16 cellular contexts compared by ENCODE assay signal in the genomic region with DNA sequence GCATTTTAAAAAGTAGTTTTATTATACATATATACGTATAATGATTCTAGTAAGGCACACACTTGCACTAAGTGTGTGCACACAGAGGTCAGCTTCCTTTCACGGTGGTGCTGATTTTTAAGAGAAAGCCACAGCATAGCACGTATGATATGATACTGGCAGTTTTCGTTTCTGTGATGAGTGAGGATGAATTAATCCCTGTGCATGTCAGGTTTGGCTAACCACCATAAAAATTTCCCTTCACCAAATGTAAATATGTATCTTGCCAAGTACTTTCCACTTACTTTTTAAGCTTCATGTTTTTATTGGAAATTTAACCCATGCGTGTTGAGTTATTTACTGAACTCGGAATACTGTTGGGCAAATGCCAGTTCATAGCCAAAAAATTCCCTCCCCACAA.
"Had no signal": no experiment of that assay in that cellular context is flagged by ENCODE, and none has a peak within 500 bp of the region (broad histone marks: within the 10 kb centered on the region; RNA-seq: fewer than 3 reads in every experiment).

No MANE protein-coding gene starts in this region.

- H3K27me3 ChIP-seq: stomach, vagina had no signal

- H3K9me3 ChIP-seq: mucosa of descending colon, prostate gland, SK-N-SH, stomach, vagina had no signal

- H3K4me3 ChIP-seq: mucosa of descending colon, prostate gland, stomach, vagina had no signal

- H3K36me3 Mint-ChIP-seq: activated naive CD4-positive, alpha-beta T cell treated with anti-CD3 and anti-CD28 coated beads, Interleukin-2, amount 50 U/mL, for 24 hours; immature natural killer cell; natural killer cell had no signal

- H3K27ac ChIP-seq: WERI-Rb-1 had no signal

- DNase-seq: activated CD4-positive, alpha-beta T cell treated with anti-CD3 and anti-CD28 coated beads for 4 hours; activated CD8-positive, alpha-beta T cell treated with anti-CD3 and anti-CD28 coated beads, Interleukin-2, amount 10 ng/mL, durations not matched to agents 7 days and 5 days; amniotic stem cell; glutamatergic neuron; immature natural killer cell; mucosa of descending colon; natural killer cell; occipital lobe; SK-N-SH; stomach; T-helper 1 cell; WERI-Rb-1 had no signal

- H3K27ac Mint-ChIP-seq: activated CD8-positive, alpha-beta T cell treated with anti-CD3 and anti-CD28 coated beads, Interleukin-2, amount 10 ng/mL, durations not matched to agents 7 days and 5 days; activated naive CD4-positive, alpha-beta T cell treated with anti-CD3 and anti-CD28 coated beads, Interleukin-2, amount 50 U/mL, for 24 hours; immature natural killer cell; natural killer cell had no signal

- H3K27me3 Mint-ChIP-seq: activated naive CD4-positive, alpha-beta T cell treated with anti-CD3 and anti-CD28 coated beads, Interleukin-2, amount 50 U/mL, for 24 hours had no signal

- ATAC-seq: activated CD8-positive, alpha-beta T cell treated with anti-CD3 and anti-CD28 coated beads, Interleukin-2, amount 10 ng/mL, durations not matched to agents 7 days and 5 days; mucosa of descending colon; natural killer cell; sciatic nerve had no signal

- H3K36me3 ChIP-seq: prostate gland, stomach, vagina, WERI-Rb-1 had no signal

- H3K9me3 Mint-ChIP-seq: activated naive CD4-positive, alpha-beta T cell treated with anti-CD3 and anti-CD28 coated beads, Interleukin-2, amount 50 U/mL, for 24 hours; immature natural killer cell; natural killer cell had no signal

- H3K4me1 ChIP-seq: prostate gland had no signal

- H3K4me3 Mint-ChIP-seq: activated CD8-positive, alpha-beta T cell treated with anti-CD3 and anti-CD28 coated beads, Interleukin-2, amount 10 ng/mL, durations not matched to agents 7 days and 5 days; activated naive CD4-positive, alpha-beta T cell treated with anti-CD3 and anti-CD28 coated beads, Interleukin-2, amount 50 U/mL, for 24 hours; immature natural killer cell; natural killer cell had no signal
